ENCODE assay signal across 8 cellular contexts in the genomic region with DNA sequence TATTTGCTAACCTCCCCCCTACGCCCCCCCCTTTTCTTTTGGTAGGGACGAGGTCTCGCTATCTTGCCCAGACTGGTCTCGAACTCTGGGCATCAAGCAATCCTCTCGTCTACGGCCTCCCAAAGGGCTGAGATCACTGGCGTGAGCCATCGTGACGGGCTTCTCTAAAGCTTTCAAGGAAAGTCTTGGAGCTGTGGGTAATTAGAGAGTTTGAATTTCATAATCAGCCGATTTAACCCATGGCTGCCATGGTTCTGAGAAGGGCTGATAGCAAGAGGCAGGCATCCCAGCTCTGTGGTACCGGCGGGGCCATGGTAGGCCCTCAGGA. TPM values are rescaled to one million over a fixed set of nuclear protein-coding genes. Genes with fewer than 3 reads are reported as not detected.
DNase-seq lines count a peak whose midpoint lies in the region; ATAC-seq and TF ChIP-seq lines count a peak whose summit lies in the region.

No MANE protein-coding gene starts in this region.

- DNase-seq in DMS79 (lab: John Stamatoyannopoulos, UW) (peak; percentile 68), Panc1 (ENCODE audit: low read depth, low spot score) (no peak), epithelial cell of esophagus (ENCODE audit: low read depth) (peak; percentile 71), middle frontal gyrus (ENCODE audit: extremely low spot score, low spot score) (no peak), kidney glomerular epithelial cell (lab: John Stamatoyannopoulos, UW) (no peak)
- DNase-seq in NK-92 treated with Interleukin-12 subunit alpha and Interleukin-12 subunit beta, amount 100 ng/mL, for 24 hours (lab: John Stamatoyannopoulos, UW): no peak

- H3K79me2 ChIP-seq in parathyroid adenoma: peaks cover 8% of the 10 kb centered on the region

- H3K4me1 ChIP-seq in Panc1 (ENCODE audit: control insufficient read depth, insufficient read depth, low read length) (peaks cover 28% of the 10 kb centered on the region), parathyroid adenoma (peaks cover 18% of the 10 kb centered on the region)

- no peak overlapping the region for H3K9ac ChIP-seq in parathyroid adenoma

- H3K27me3 ChIP-seq in Panc1 (ENCODE audit: control insufficient read depth, insufficient read depth, low read length): no peaks in the 10 kb centered on the region
- no peaks in the 10 kb centered on the region for H3K27me3 ChIP-seq in parathyroid adenoma (ENCODE audit: control insufficient read depth, insufficient read depth, low read length)

- H3K4me2 ChIP-seq in parathyroid adenoma (ENCODE audit: low read length): peak overlapping the region; percentile 67

- POLR2A ChIA-PET in Panc1 (lab: Charles Lee): no interaction called here

- H3K9me3 ChIP-seq in Panc1 (ENCODE audit: control insufficient read depth, insufficient read depth, low read depth, low read length) (no peaks in the 10 kb centered on the region), parathyroid adenoma (ENCODE audit: control insufficient read depth, low read length) (no peaks in the 10 kb centered on the region)

- no TSS peak for BruUV-seq in Panc1 (replicated peaks; lab: Mats Ljungman, UMichigan)

- intact Hi-C loops in Panc1 (cut with micrococcal nuclease; ENCODE audit: unreplicated experiment): loop anchor here (10.0 kb wide), 1 partner anchor 1091 kb away; a partner anchor contains a TSS

- CTCF ChIA-PET in Panc1 (lab: Charles Lee): interaction anchor here (0.7 kb wide), 1 partner anchor 14 kb away, joined by 5 read pairs; no protein-coding TSS in a partner anchor

- peak overlapping the region; percentile 89 for H3K27ac ChIP-seq in Panc1 (ENCODE audit: low read length)
- H3K27ac ChIP-seq in parathyroid adenoma: peak overlapping the region; percentile 90

- in situ Hi-C loops in Panc1 (cut with HindIII; ENCODE audit: low pct_unique_long_range_greater_than_20kb, low sequenced_read_pairs): no loop called here

- TF ChIP-seq CTCF in Panc1 (IDR thresholded peaks at IDR 0.05) (no peak), epithelial cell of esophagus (IDR thresholded peaks at IDR 0.05; ENCODE audit: insufficient read depth, low read depth, low read length, missing control alignments) (no peak), parathyroid adenoma (IDR thresholded peaks at IDR 0.05) (no peak)

- H3K36me3 ChIP-seq in Panc1 (ENCODE audit: control insufficient read depth, insufficient read depth, low read length) (no peaks in the 10 kb centered on the region; the same call in 1 of the 2 replicates), parathyroid adenoma (ENCODE audit: control insufficient read depth, insufficient read depth, low read length) (no peaks in the 10 kb centered on the region)

- peak overlapping the region; percentile 56 to 60; a peak in 1 of 4 replicates for H3K4me3 ChIP-seq in Panc1 (ENCODE audit: low read depth in 2 of 2, low read length in 2 of 2)
- no peak overlapping the region for H3K4me3 ChIP-seq in epithelial cell of esophagus (ENCODE audit: low read length)
- H3K4me3 ChIP-seq in parathyroid adenoma (ENCODE audit: low read depth, low read length): peak overlapping the region; percentile 48

- peak overlapping the region; percentile 92 for H2AFZ ChIP-seq in parathyroid adenoma

- ATAC-seq in Panc1: no peak
- ATAC-seq in GM19463 (IDR thresholded peaks at IDR 0.05; ENCODE audit: unreplicated experiment): no peak

RNA-seq across cellular contexts. Expression of a gene that starts 0.7 kb away (rescaled TPM):
- 19.6 TPM for total RNA-seq in Panc1 (2021; ENCODE audit: unreplicated experiment)
- polyA plus RNA-seq in Panc1 (2012; ENCODE audit: insufficient read length): 30.1 TPM

RNA-seq across cellular contexts. Expression of a gene that starts 1.8 kb away (rescaled TPM):
- total RNA-seq in Panc1 (2021; ENCODE audit: unreplicated experiment): 87.7 TPM
- 94.2 TPM for polyA plus RNA-seq in Panc1 (2012; ENCODE audit: insufficient read length)

RNA-seq across cellular contexts. Expression of a gene that starts 5.5 kb away (rescaled TPM):
- 56.0 TPM for total RNA-seq in Panc1 (2021; ENCODE audit: unreplicated experiment)
- polyA plus RNA-seq in Panc1 (2012; ENCODE audit: insufficient read length): 84.8 TPM

RNA-seq across cellular contexts. Expression of a gene that starts 22.2 kb away (rescaled TPM):
- 1.1 TPM for total RNA-seq in Panc1 (2021; ENCODE audit: unreplicated experiment)
- polyA plus RNA-seq in Panc1 (2012; ENCODE audit: insufficient read length): 1.4 TPM

RNA-seq across cellular contexts. Expression of a gene that starts 30.8 kb away (rescaled TPM):
- total RNA-seq in Panc1 (2021; ENCODE audit: unreplicated experiment): 13.5 TPM
- polyA plus RNA-seq in Panc1 (2012; ENCODE audit: insufficient read length): 15.2 TPM

Comparison
In these comparisons a context has a peak if more than half of its experiments do, and no peak if none do; other contexts are left out.
1. DNase-seq: peak in DMS79 (single experiment) and epithelial cell of esophagus (single experiment); none in Panc1 (single experiment), middle frontal gyrus (single experiment), NK-92 treated with Interleukin-12 subunit alpha and Interleukin-12 subunit beta, amount 100 ng/mL, for 24 hours (single experiment) and kidney glomerular epithelial cell (single experiment).